In the genomic region with DNA sequence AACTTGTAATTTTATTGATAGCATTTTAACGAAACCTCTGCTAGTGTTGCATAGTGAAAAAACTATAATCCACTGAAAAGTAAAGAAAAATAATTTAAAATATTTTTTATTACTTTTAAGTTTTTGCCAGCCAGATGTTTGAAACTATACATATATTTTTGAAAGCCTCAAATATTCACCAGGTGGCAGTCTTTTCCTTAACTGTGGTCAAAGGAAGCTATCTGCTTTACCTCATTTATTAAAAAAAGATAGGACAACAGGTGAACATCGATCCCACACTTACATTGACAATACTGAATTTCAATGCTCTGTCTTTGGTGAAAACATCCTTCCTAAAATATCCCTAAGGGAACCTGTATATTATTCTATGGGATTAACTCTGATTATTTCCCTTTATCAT, we compare ENCODE assay signal across 14 cellular contexts.
DNase-seq lines count a peak whose midpoint lies in the region; ATAC-seq, FAIRE-seq and TF ChIP-seq lines count a peak whose summit lies in the region.
"Had no signal": no experiment of that assay in that cellular context is flagged by ENCODE, and none has a peak within 500 bp of the region (broad histone marks: within the 10 kb centered on the region; RNA-seq: fewer than 3 reads in every experiment).

No MANE protein-coding gene starts in this region.

- H3K27ac ChIP-seq in HEK293 (ENCODE audit: extremely low read depth, low read depth, low read length), result no peak overlapping the region
- no peak overlapping the region for H3K27ac ChIP-seq in pancreas
- H3K27ac ChIP-seq in vagina, result no peak overlapping the region

- 28 to 33% methylated on average over 2 of the region's 2 CpGs for WGBS in pancreas, 2 donors

- H3K27ac Mint-ChIP-seq in glutamatergic neuron (ENCODE audit: unreplicated experiment), result no peak overlapping the region
- H3K27ac Mint-ChIP-seq: activated naive CD4-positive, alpha-beta T cell treated with anti-CD3 and anti-CD28 coated beads, Interleukin-2, amount 50 U/mL, for 72 hours; CD8-positive, alpha-beta memory T cell; naive thymus-derived CD4-positive, alpha-beta T cell had no signal

- ATAC-seq in pancreas, result no peak
- no peak for ATAC-seq in HG03378 (IDR thresholded peaks at IDR 0.05; ENCODE audit: unreplicated experiment)
- ATAC-seq: activated naive CD4-positive, alpha-beta T cell treated with anti-CD3 and anti-CD28 coated beads, Interleukin-2, amount 50 U/mL, for 72 hours; left lobe of liver; naive thymus-derived CD4-positive, alpha-beta T cell had no signal

- no peaks in the 10 kb centered on the region for H3K36me3 Mint-ChIP-seq in glutamatergic neuron (ENCODE audit: unreplicated experiment)
- H3K36me3 Mint-ChIP-seq: activated naive CD4-positive, alpha-beta T cell treated with anti-CD3 and anti-CD28 coated beads, Interleukin-2, amount 50 U/mL, for 72 hours; CD8-positive, alpha-beta memory T cell; naive thymus-derived CD4-positive, alpha-beta T cell had no signal

- H3K9me3 ChIP-seq in HEK293 (ENCODE audit: control insufficient read depth, insufficient read depth, low read depth, low read length) (no peaks in the 10 kb centered on the region), pancreas (no peaks in the 10 kb centered on the region), vagina (no peaks in the 10 kb centered on the region)

- no peaks in the 10 kb centered on the region for H3K4me1 Mint-ChIP-seq in glutamatergic neuron (ENCODE audit: low read depth, unreplicated experiment)
- H3K4me1 Mint-ChIP-seq: CD8-positive, alpha-beta memory T cell; naive thymus-derived CD4-positive, alpha-beta T cell had no signal

- no peaks in the 10 kb centered on the region for H3K27me3 Mint-ChIP-seq in glutamatergic neuron (ENCODE audit: unreplicated experiment)
- H3K27me3 Mint-ChIP-seq: CD8-positive, alpha-beta memory T cell; naive thymus-derived CD4-positive, alpha-beta T cell had no signal

- H3K36me3 ChIP-seq in HEK293 (ENCODE audit: control insufficient read depth in 2 of 2, insufficient read depth in 1 of 2, low read length in 2 of 2) (no peaks in the 10 kb centered on the region), pancreas (no peaks in the 10 kb centered on the region), vagina (no peaks in the 10 kb centered on the region)

- no peak for DNase-seq in AG10803 (ENCODE audit: low read depth)
- peak; percentile 27 for DNase-seq in SW480 (ENCODE audit: low spot score)
- no peak for DNase-seq in pancreas
- no peak for DNase-seq in glutamatergic neuron
- no peak for DNase-seq in vagina (ENCODE audit: extremely low spot score in 2 of 2)
- DNase-seq: CD8-positive, alpha-beta memory T cell; naive thymus-derived CD4-positive, alpha-beta T cell; NCI-H345; SHP77 had no signal

- TF ChIP-seq CTCF in AG10803 (conservative IDR thresholded peaks at IDR 0.05; ENCODE audit: low read length) (peak; percentile 32), HEK293 (tag by site-specific recombination; IDR thresholded peaks at IDR 0.05) (no peak), pancreas (IDR thresholded peaks at IDR 0.05) (no peak), glutamatergic neuron (IDR thresholded peaks at IDR 0.05; ENCODE audit: partially characterized antibody, unreplicated experiment) (no peak), vagina (IDR thresholded peaks at IDR 0.05) (no peak)

- CTCF ChIA-PET in HEK293 (lab: Yijun Ruan, JAX), result interaction anchor here (0.6 to 1.0 kb wide), 5 partner anchors 89 to 914 kb away, joined by 3 to 5 read pairs (median 4); no protein-coding TSS in a partner anchor

- FAIRE-seq in islet of Langerhans (lab: Jason Lieb, UNC) (peak; percentile 79), pancreas (lab: Jason Lieb, UNC) (no peak)

- POLR2A ChIA-PET in HEK293 (lab: Yijun Ruan, JAX), result no interaction called here

- H3K4me3 Mint-ChIP-seq in glutamatergic neuron (ENCODE audit: unreplicated experiment), result no peak overlapping the region
- H3K4me3 Mint-ChIP-seq: CD8-positive, alpha-beta memory T cell; naive thymus-derived CD4-positive, alpha-beta T cell had no signal

- H3K4me1 ChIP-seq in HEK293 (ENCODE audit: control insufficient read depth, insufficient read depth, low read length) (no peaks in the 10 kb centered on the region), pancreas (no peaks in the 10 kb centered on the region), vagina (no peaks in the 10 kb centered on the region)

- no peaks in the 10 kb centered on the region for H3K9me3 Mint-ChIP-seq in glutamatergic neuron (ENCODE audit: unreplicated experiment)
- H3K9me3 Mint-ChIP-seq: activated naive CD4-positive, alpha-beta T cell treated with anti-CD3 and anti-CD28 coated beads, Interleukin-2, amount 50 U/mL, for 72 hours had no signal

- no peak for TF ChIP-seq POLR2A in vagina (IDR thresholded peaks at IDR 0.05)

- intact Hi-C loops in pancreas (cut with DNase I), result no loop called here
- intact Hi-C loops in vagina (cut with DNase I), result no loop called here

- H3K4me3 ChIP-seq in AG10803 (ENCODE audit: low read length) (no peak overlapping the region), HEK293 (ENCODE audit: low read depth, low read length) (no peak overlapping the region), pancreas (no peak overlapping the region), vagina (no peak overlapping the region)

- H3K27me3 ChIP-seq in pancreas, result no peaks in the 10 kb centered on the region
- no peaks in the 10 kb centered on the region for H3K27me3 ChIP-seq in vagina

TF ChIP-seq in HEK293, 187 proteins besides CTCF, POLR2A, EP300 and RAD21:
- TF ChIP-seq SALL2 (tag by site-specific recombination; IDR thresholded peaks at IDR 0.05; ENCODE audit: borderline replicate concordance) (no peak), ZNF654 (tag by site-specific recombination; IDR thresholded peaks at IDR 0.05; ENCODE audit: low read depth) (peak; percentile 20; the same call in 1 of the 2 replicates), KLF1 (tag by site-specific recombination; IDR thresholded peaks at IDR 0.05) (no peak), SCRT2 (tag by site-specific recombination; IDR thresholded peaks at IDR 0.05) (no peak), ZNF121 (tag by site-specific recombination; IDR thresholded peaks at IDR 0.05) (no peak), ZNF157 (tag by site-specific recombination; IDR thresholded peaks at IDR 0.05) (no peak), ZNF394 (tag by site-specific recombination; IDR thresholded peaks at IDR 0.05; ENCODE audit: borderline replicate concordance) (no peak)
